Comparison of ENCODE assay signal across 9 cellular contexts in the genomic region with DNA sequence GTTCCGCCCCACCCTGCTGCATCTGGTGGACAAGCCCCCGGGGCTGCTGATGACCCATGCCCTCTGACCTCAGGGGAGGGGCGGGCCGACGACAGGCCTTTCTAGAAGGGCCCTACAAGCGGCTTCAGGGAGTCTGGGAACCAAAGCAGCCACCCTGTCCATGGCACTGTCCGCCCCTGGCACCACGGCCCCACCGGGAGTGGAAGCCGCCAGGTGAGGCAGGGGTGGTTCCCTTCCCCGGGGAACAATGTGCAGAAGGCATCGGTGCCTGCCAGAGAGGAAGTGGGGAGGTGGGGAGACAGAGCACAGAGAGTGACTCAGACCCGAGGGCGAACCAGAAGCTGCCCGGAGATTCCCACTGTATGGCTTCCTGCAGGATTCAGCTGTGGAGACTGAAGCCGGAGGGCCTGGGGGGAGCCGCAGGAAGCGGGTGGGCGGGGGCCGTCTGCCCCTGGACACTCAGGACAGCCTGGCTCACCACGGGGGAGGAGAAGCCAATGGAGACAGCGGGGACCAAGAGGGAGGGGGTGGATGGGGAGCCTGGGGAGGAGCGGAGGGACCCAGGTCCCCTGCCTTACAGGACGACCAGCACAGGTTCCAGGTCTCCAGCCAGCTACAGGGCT.
DNase-seq lines count a peak whose midpoint lies in the region; ATAC-seq, FAIRE-seq and TF ChIP-seq lines count a peak whose summit lies in the region.
"Had no signal": no experiment of that assay in that cellular context is flagged by ENCODE, and none has a peak within 500 bp of the region (broad histone marks: within the 10 kb centered on the region; RNA-seq: fewer than 3 reads in every experiment).

No MANE protein-coding gene starts in this region.

- H3K4me2 ChIP-seq in Karpas-422 (ENCODE audit: low read depth, low read length, poor library complexity, severe bottlenecking): no peak overlapping the region

- H3K27ac ChIP-seq in dorsolateral prefrontal cortex (peak overlapping the region in 45 of 59 donors; percentile 6 to 87 (median 67)), Karpas-422 (ENCODE audit: low read length) (no peak overlapping the region)

- DNase-seq in COLO829 (ENCODE audit: low spot score): peak; percentile 50
- DNase-seq in HTR-8/SVneo (ENCODE audit: insufficient read length, low spot score): peak; percentile 64
- DNase-seq in dorsolateral prefrontal cortex: peak in 6 of 10 donors; percentile 39 to 81 (median 54)
- no peak for DNase-seq in nephron progenitor cell
- no peak for DNase-seq in Karpas-422
- DNase-seq: effector CD8-positive, alpha-beta T cell had no signal

- no peaks in the 10 kb centered on the region for H3K36me3 ChIP-seq in Karpas-422 (ENCODE audit: insufficient read depth, low read length)

- H3K4me3 ChIP-seq in dorsolateral prefrontal cortex: peak overlapping the region in 45 of 59 donors; percentile 1 to 64 (median 50)
- H3K4me3 ChIP-seq in Karpas-422 (ENCODE audit: low read length): no peak overlapping the region

- no peaks in the 10 kb centered on the region for H3K36me3 Mint-ChIP-seq in nephron progenitor cell (ENCODE audit: low read depth)

- no peaks in the 10 kb centered on the region for H3K79me2 ChIP-seq in Karpas-422 (ENCODE audit: low read length)

- no peak overlapping the region for H2AFZ ChIP-seq in Karpas-422 (ENCODE audit: low read length)

- peak overlapping the region; percentile 40 for H3K4me3 Mint-ChIP-seq in nephron progenitor cell

- peaks cover 11% of the 10 kb centered on the region for H4K20me1 ChIP-seq in Karpas-422 (ENCODE audit: insufficient read depth, low read depth, low read length)

- no peak overlapping the region for H3K9ac ChIP-seq in Karpas-422 (ENCODE audit: low read length)

- H3K9me3 ChIP-seq in Karpas-422 (ENCODE audit: low read length): no peaks in the 10 kb centered on the region

- peak; percentile 38 for FAIRE-seq in HTR-8/SVneo (lab: Jason Lieb, UNC)

- TF ChIP-seq CTCF in dorsolateral prefrontal cortex (IDR thresholded peaks at IDR 0.05 in 54 of 56, conservative IDR thresholded peaks at IDR 0.05 in 2 of 56; ENCODE audit: low read depth in 1 of 56, partially characterized antibody in 56 of 56): no peak
- no peak for TF ChIP-seq CTCF in nephron progenitor cell (IDR thresholded peaks at IDR 0.05)

- H3K9me2 ChIP-seq in Karpas-422 (replicated peaks; ENCODE audit: insufficient read depth, low read length): no peaks in the 10 kb centered on the region

- intact Hi-C loops in dorsolateral prefrontal cortex (cut with DNase I): loop anchor here (5.0 kb wide), 5 partner anchors 81 to 934 kb away; a partner anchor contains a TSS

- H3K27me3 ChIP-seq in dorsolateral prefrontal cortex (peaks cover 0 to 34% (median 14%) of the 10 kb centered on the region in 45 donors), Karpas-422 (ENCODE audit: low read length) (no peaks in the 10 kb centered on the region)

- H3K9me3 Mint-ChIP-seq in nephron progenitor cell: peaks cover 3% of the 10 kb centered on the region

- no peaks in the 10 kb centered on the region for H3K4me1 ChIP-seq in Karpas-422 (ENCODE audit: low read length)

- H3K27me3 Mint-ChIP-seq in nephron progenitor cell (ENCODE audit: low read depth, poor library complexity): peaks cover 89% of the 10 kb centered on the region

- peaks cover 10% of the 10 kb centered on the region for H3K4me1 Mint-ChIP-seq in nephron progenitor cell

- H3K27ac Mint-ChIP-seq in nephron progenitor cell: no peak overlapping the region

- no peak for ATAC-seq in GM19467 (IDR thresholded peaks at IDR 0.05; ENCODE audit: unreplicated experiment)
- ATAC-seq in HG02970 (IDR thresholded peaks at IDR 0.05; ENCODE audit: low FRiP score, unreplicated experiment): no peak
- ATAC-seq in GM21619 (IDR thresholded peaks at IDR 0.05; ENCODE audit: unreplicated experiment): no peak

Comparison
In these comparisons a context has a peak if more than half of its experiments do, and no peak if none do; other contexts are left out.
1. DNase-seq: peak in COLO829 (single experiment), HTR-8/SVneo (single experiment) and dorsolateral prefrontal cortex (6 of 10); none in nephron progenitor cell (single experiment) and Karpas-422 (single experiment).